In genomic region chr6:7235712-7236311, GRCh38 we compare ENCODE assay signal across 1 cellular context.
TF ChIP-seq lines count a peak whose summit lies in the region.

No MANE protein-coding gene starts in this region.

TF ChIP-seq in SK-N-SH treated with all-trans-retinoic acid at 6 μM for 48 hours, 23 proteins besides CTCF, POLR2A, EP300 and RAD21 (continued from another document):
- TF ChIP-seq OSR1 (CRISPR knock-in tag; IDR thresholded peaks at IDR 0.05): no peak
- no peak for TF ChIP-seq TOX (CRISPR knock-in tag; IDR thresholded peaks at IDR 0.05; ENCODE audit: borderline replicate concordance)
